Comparison of ENCODE assay signal across 21 cellular contexts in the genomic region with DNA sequence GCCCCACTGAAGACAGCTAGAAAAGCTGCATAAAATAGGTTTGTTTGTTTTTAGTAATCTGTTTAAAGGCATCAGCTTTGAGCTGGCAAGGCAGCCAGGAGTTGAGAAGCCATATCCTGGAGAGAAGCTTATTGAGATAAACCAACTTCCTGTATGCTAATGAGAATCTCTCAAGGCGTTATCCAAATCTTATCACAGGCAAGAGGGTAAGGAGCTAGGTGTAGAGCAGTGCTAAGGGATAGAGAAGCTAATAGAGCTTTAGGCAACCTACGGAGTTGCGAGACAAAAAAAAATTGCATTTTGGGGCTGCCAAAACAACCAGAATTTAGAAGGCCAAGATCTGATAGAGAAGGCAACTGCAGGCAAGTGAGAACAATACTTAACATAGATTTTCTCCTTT.
"Had no signal": no experiment of that assay in that cellular context is flagged by ENCODE, and none has a peak within 500 bp of the region (broad histone marks: within the 10 kb centered on the region; RNA-seq: fewer than 3 reads in every experiment).

No MANE protein-coding gene starts in this region.

- H3K4me3 Mint-ChIP-seq: activated B cell treated with CpG ODN at 0.5 μM for 24 hours; activated CD4-positive, alpha-beta T cell treated with anti-CD3 and anti-CD28 coated beads for 36 hours; activated T-cell treated with anti-CD3 and anti-CD28 coated beads, Interleukin-2, amount 50 U/mL, for 24 hours; activated T-helper 17 cell treated with anti-CD3 and anti-CD28 coated beads, Interleukin-2, amount 50 U/mL, for 72 hours; naive thymus-derived CD8-positive, alpha-beta T cell had no signal

- H3K27ac Mint-ChIP-seq: activated B cell treated with CpG ODN at 0.5 μM for 24 hours; activated CD4-positive, alpha-beta T cell treated with anti-CD3 and anti-CD28 coated beads for 36 hours; activated T-cell treated with anti-CD3 and anti-CD28 coated beads, Interleukin-2, amount 50 U/mL, for 24 hours; activated T-helper 17 cell treated with anti-CD3 and anti-CD28 coated beads, Interleukin-2, amount 50 U/mL, for 72 hours; naive thymus-derived CD8-positive, alpha-beta T cell had no signal

- ATAC-seq: activated CD4-positive, alpha-beta T cell treated with anti-CD3 and anti-CD28 coated beads for 36 hours; activated naive CD4-positive, alpha-beta T cell treated with anti-CD3 and anti-CD28 coated beads, Interleukin-2, amount 50 U/mL, for 72 hours; activated T-helper 17 cell treated with anti-CD3 and anti-CD28 coated beads, Interleukin-2, amount 50 U/mL, for 72 hours; gastroesophageal sphincter; heart left ventricle; lower lobe of right lung; naive thymus-derived CD8-positive, alpha-beta T cell; stimulated activated naive CD8-positive, alpha-beta T cell treated with anti-CD3 and anti-CD28 coated beads, Interleukin-15, Interleukin-2, amounts not matched to agents 100 U/mL and 50 U/mL, for 24 hours had no signal

- DNase-seq: activated B cell treated with CpG ODN at 0.5 μM for 24 hours; activated CD4-positive, alpha-beta T cell treated with anti-CD3 and anti-CD28 coated beads, Interleukin-2, amount 50 U/mL, for 4 hours; activated CD8-positive, alpha-beta memory T cell treated with anti-CD3 and anti-CD28 coated beads for 24 hours; activated CD8-positive, alpha-beta memory T cell treated with anti-CD3 and anti-CD28 coated beads, Interleukin-2, amount 50 U/mL, for 4 hours; activated T-cell treated with anti-CD3 and anti-CD28 coated beads, Interleukin-2, amount 50 U/mL, for 24 hours; central memory CD4-positive, alpha-beta T cell; dorsolateral prefrontal cortex; heart left ventricle; kidney; lower lobe of right lung; naive thymus-derived CD8-positive, alpha-beta T cell; ovary; stimulated activated CD4-positive, alpha-beta T cell treated with anti-CD3 and anti-CD28 coated beads, Interleukin-4, amount 100 ng/mL, for 4 hours; stimulated activated naive CD8-positive, alpha-beta T cell treated with anti-CD3 and anti-CD28 coated beads, Interleukin-15, Interleukin-2, amounts not matched to agents 100 U/mL and 50 U/mL, for 24 hours; T-helper 9 cell; upper lobe of left lung had no signal

- H3K27me3 ChIP-seq: dorsolateral prefrontal cortex, gastroesophageal sphincter, heart left ventricle, ovary, upper lobe of left lung had no signal

- H3K27ac ChIP-seq: dorsolateral prefrontal cortex, gastroesophageal sphincter, heart left ventricle, lower lobe of right lung, ovary, prostate gland, upper lobe of left lung had no signal

- H3K36me3 ChIP-seq: gastroesophageal sphincter, heart left ventricle, lower lobe of right lung, ovary, prostate gland, upper lobe of left lung had no signal

- H3K4me1 ChIP-seq: gastroesophageal sphincter, heart left ventricle, lower lobe of right lung, prostate gland, upper lobe of left lung had no signal

- H3K9me3 Mint-ChIP-seq: activated T-cell treated with anti-CD3 and anti-CD28 coated beads, Interleukin-2, amount 50 U/mL, for 24 hours had no signal

- H3K27me3 Mint-ChIP-seq: activated B cell treated with CpG ODN at 0.5 μM for 24 hours; activated CD4-positive, alpha-beta T cell treated with anti-CD3 and anti-CD28 coated beads for 36 hours; activated T-cell treated with anti-CD3 and anti-CD28 coated beads, Interleukin-2, amount 50 U/mL, for 24 hours; activated T-helper 17 cell treated with anti-CD3 and anti-CD28 coated beads, Interleukin-2, amount 50 U/mL, for 72 hours; naive thymus-derived CD8-positive, alpha-beta T cell had no signal

- H3K9me3 ChIP-seq: ovary, prostate gland had no signal

- H3K4me3 ChIP-seq: dorsolateral prefrontal cortex, gastroesophageal sphincter, heart left ventricle, lower lobe of right lung, ovary, prostate gland, upper lobe of left lung had no signal

- H3K4me1 Mint-ChIP-seq: activated B cell treated with CpG ODN at 0.5 μM for 24 hours; activated CD4-positive, alpha-beta T cell treated with anti-CD3 and anti-CD28 coated beads for 36 hours; activated T-helper 17 cell treated with anti-CD3 and anti-CD28 coated beads, Interleukin-2, amount 50 U/mL, for 72 hours; naive thymus-derived CD8-positive, alpha-beta T cell had no signal
